27 cellular contexts compared by ENCODE assay signal in the genomic region with DNA sequence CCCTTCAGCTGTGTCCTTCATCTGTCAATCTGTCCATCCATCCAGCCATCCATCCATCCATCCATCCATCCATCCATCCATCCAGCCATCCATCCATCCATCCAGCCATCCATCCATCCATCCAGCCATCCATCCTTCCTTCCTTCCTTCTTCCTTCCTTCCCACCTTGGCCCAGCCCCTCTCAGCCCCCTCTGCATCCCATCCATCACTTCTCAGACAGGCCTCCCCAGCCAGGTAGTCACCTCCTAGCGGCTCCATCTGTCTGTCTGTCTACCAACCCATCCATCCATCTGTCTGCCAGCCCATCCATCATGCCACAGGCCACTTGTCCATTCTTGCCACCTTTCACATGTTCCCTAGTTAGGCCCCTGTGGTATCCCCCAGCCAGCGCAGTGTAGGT. TPM values are rescaled to one million over a fixed set of nuclear protein-coding genes. Genes with fewer than 3 reads are reported as not detected.
DNase-seq lines count a peak whose midpoint lies in the region; ATAC-seq, FAIRE-seq and TF ChIP-seq lines count a peak whose summit lies in the region.
"Had no signal": no experiment of that assay in that cellular context is flagged by ENCODE, and none has a peak within 500 bp of the region (broad histone marks: within the 10 kb centered on the region; RNA-seq: fewer than 3 reads in every experiment).

No MANE protein-coding gene starts in this region.

- peak overlapping the region; percentile 19 for H2BK120ac ChIP-seq in mesenchymal stem cell (ENCODE audit: low read depth, low read length)

- TF ChIP-seq CTCF in Caco-2 (IDR thresholded peaks at IDR 0.05; ENCODE audit: insufficient read depth in 1 of 2, low read depth in 1 of 2, low read length in 1 of 2, severe bottlenecking in 1 of 2, unreplicated experiment in 1 of 2) = no peak
- TF ChIP-seq CTCF in RWPE1 (conservative IDR thresholded peaks at IDR 0.05; ENCODE audit: low read depth) = no peak

- peaks cover 12% of the 10 kb centered on the region; the same call in 1 of the 2 replicates for H3K4me1 ChIP-seq in Caco-2
- peaks cover 27% of the 10 kb centered on the region for H3K4me1 ChIP-seq in mesenchymal stem cell (ENCODE audit: control insufficient read depth, insufficient read depth, low read depth, low read length)

- H3K36me3 Mint-ChIP-seq in Caco-2 (ENCODE audit: insufficient read depth, unreplicated experiment) = peaks cover 11% of the 10 kb centered on the region
- no peaks in the 10 kb centered on the region for H3K36me3 Mint-ChIP-seq in stimulated activated effector memory CD8-positive, alpha-beta T cell treated with anti-CD3 and anti-CD28 coated beads, Interleukin-12 subunit alpha, Interleukin-12 subunit beta, amount 100 ng/mL, for 72 hours

- no TSS peak for BruUV-seq in Caco-2 (replicated peaks; lab: Mats Ljungman, UMichigan)

- POLR2A ChIA-PET in Caco-2 (lab: Charles Lee) = interaction anchor here (0.6 kb wide), 1 partner anchor 12 kb away, joined by 13 read pairs; no protein-coding TSS in a partner anchor
- POLR2A ChIA-PET in RWPE1 (lab: Yijun Ruan, JAX; ENCODE audit: low non-redundant PET) = no interaction called here

- H4K8ac ChIP-seq in mesenchymal stem cell (ENCODE audit: low read length) = no peak overlapping the region

- H3K27ac ChIP-seq in RWPE1 = peak overlapping the region; percentile 78
- no peak overlapping the region for H3K27ac ChIP-seq in mesenchymal stem cell (ENCODE audit: low read length, poor library complexity, severe bottlenecking)
- H3K27ac ChIP-seq: coronary artery, gastrocnemius medialis, GM23248, left ventricle myocardium inferior had no signal

- peak overlapping the region in 1 of 2 experiments; percentile 35 for H3K18ac ChIP-seq in mesenchymal stem cell (ENCODE audit: low read depth in 1 of 2, low read length in 2 of 2)

- H3K4ac ChIP-seq in mesenchymal stem cell (ENCODE audit: low read depth in 1 of 2, low read length in 2 of 2) = no peak overlapping the region

- H3K27me3 ChIP-seq in Caco-2 (replicated peaks; ENCODE audit: control insufficient read depth, insufficient read depth, low read length) = no peaks in the 10 kb centered on the region
- peaks cover 0 to 10% of the 10 kb centered on the region in 2 experiments for H3K27me3 ChIP-seq in mesenchymal stem cell (ENCODE audit: control insufficient read depth in 1 of 2, insufficient read depth in 1 of 2, low read length in 2 of 2)
- H3K27me3 ChIP-seq: thyroid gland had no signal

- peak overlapping the region; percentile 61 for H2AK5ac ChIP-seq in mesenchymal stem cell (ENCODE audit: low read length, severe bottlenecking)

- no peak overlapping the region for H3K4me3 Mint-ChIP-seq in Caco-2 (ENCODE audit: unreplicated experiment)
- H3K4me3 Mint-ChIP-seq in stimulated activated effector memory CD8-positive, alpha-beta T cell treated with anti-CD3 and anti-CD28 coated beads, Interleukin-12 subunit alpha, Interleukin-12 subunit beta, amount 100 ng/mL, for 72 hours = no peak overlapping the region
- H3K4me3 Mint-ChIP-seq: stimulated activated naive CD8-positive, alpha-beta T cell treated with anti-CD3 and anti-CD28 coated beads, Interleukin-15, Interleukin-2, amounts not matched to agents 100 ng/mL and 50 ng/mL, for 24 hours had no signal

- no peak for FAIRE-seq in HTR-8/SVneo (lab: Jason Lieb, UNC)
- FAIRE-seq: bronchial epithelial cell, G401.6, GM18507 had no signal

- DNase-seq in Caco-2 = no peak
- DNase-seq in RWPE1 (ENCODE audit: low spot score) = no peak
- no peak for DNase-seq in mesenchymal stem cell
- DNase-seq in stimulated activated effector memory CD8-positive, alpha-beta T cell treated with anti-CD3 and anti-CD28 coated beads, Interleukin-12 subunit alpha, Interleukin-12 subunit beta, amount 100 ng/mL, for 72 hours (ENCODE audit: low spot score in 2 of 2) = no peak
- no peak for DNase-seq in HTR-8/SVneo (ENCODE audit: insufficient read length, low spot score)
- DNase-seq in Right ventricle myocardium inferior (ENCODE audit: missing footprints) = no peak
- no peak for DNase-seq in medulla oblongata (ENCODE audit: extremely low spot score)
- DNase-seq: amygdala; gastrocnemius medialis; GM23248; hypothalamus; KBM-7; left ventricle myocardium inferior; MM.1S; NCI-H1417; NCI-H2081; NCI-H446; OCI-M1; SHP77 treated with DMSO at 0.1 percent for 48 hours; stimulated activated CD4-positive, alpha-beta T cell treated with anti-CD3 and anti-CD28 coated beads, Interleukin-2, amount 100 ng/mL, for 48 hours; SW 1271; thyroid gland had no signal

- H3K27ac Mint-ChIP-seq in Caco-2 (ENCODE audit: unreplicated experiment) = peak overlapping the region; percentile 63
- H3K27ac Mint-ChIP-seq in stimulated activated effector memory CD8-positive, alpha-beta T cell treated with anti-CD3 and anti-CD28 coated beads, Interleukin-12 subunit alpha, Interleukin-12 subunit beta, amount 100 ng/mL, for 72 hours = peak overlapping the region; percentile 32
- H3K27ac Mint-ChIP-seq: stimulated activated naive CD8-positive, alpha-beta T cell treated with anti-CD3 and anti-CD28 coated beads, Interleukin-15, Interleukin-2, amounts not matched to agents 100 ng/mL and 50 ng/mL, for 24 hours had no signal

- ATAC-seq in stimulated activated effector memory CD8-positive, alpha-beta T cell treated with anti-CD3 and anti-CD28 coated beads, Interleukin-12 subunit alpha, Interleukin-12 subunit beta, amount 100 ng/mL, for 72 hours = no peak
- no peak for ATAC-seq in Right ventricle myocardium inferior
- ATAC-seq: gastrocnemius medialis had no signal

- no peak overlapping the region for H2BK15ac ChIP-seq in mesenchymal stem cell (ENCODE audit: low read depth, poor library complexity, severe bottlenecking)

- no peaks in the 10 kb centered on the region for H3K9me3 ChIP-seq in Caco-2
- no peaks in the 10 kb centered on the region for H3K9me3 ChIP-seq in mesenchymal stem cell (ENCODE audit: control insufficient read depth, low read length)
- H3K9me3 ChIP-seq: gastrocnemius medialis, left ventricle myocardium inferior, thyroid gland had no signal

- no peaks in the 10 kb centered on the region for H3K9me3 Mint-ChIP-seq in Caco-2 (ENCODE audit: unreplicated experiment)
- H3K9me3 Mint-ChIP-seq in stimulated activated effector memory CD8-positive, alpha-beta T cell treated with anti-CD3 and anti-CD28 coated beads, Interleukin-12 subunit alpha, Interleukin-12 subunit beta, amount 100 ng/mL, for 72 hours = no peaks in the 10 kb centered on the region
- H3K9me3 Mint-ChIP-seq: stimulated activated naive CD8-positive, alpha-beta T cell treated with anti-CD3 and anti-CD28 coated beads, Interleukin-15, Interleukin-2, amounts not matched to agents 100 ng/mL and 50 ng/mL, for 24 hours had no signal

- H4K91ac ChIP-seq in mesenchymal stem cell (ENCODE audit: low read length) = peak overlapping the region; percentile 66

- no peak overlapping the region for H2BK5ac ChIP-seq in mesenchymal stem cell (ENCODE audit: low read depth, low read length, poor library complexity, severe bottlenecking)

- H2BK12ac ChIP-seq in mesenchymal stem cell (ENCODE audit: low read length in 2 of 2) = peak overlapping the region in 1 of 2 experiments; percentile 37

- intact Hi-C loops in Caco-2 (cut with micrococcal nuclease; ENCODE audit: unreplicated experiment) (no loop called here), Right ventricle myocardium inferior (cut with DNase I) (no loop called here)

- peaks cover 4% of the 10 kb centered on the region for H3K79me1 ChIP-seq in mesenchymal stem cell (replicated peaks; ENCODE audit: low read length, poor library complexity, severe bottlenecking)

- WGBS in mesenchymal stem cell = 50% methylated on average over 2 of the region's 2 CpGs

- no peak overlapping the region for H3K23ac ChIP-seq in mesenchymal stem cell (ENCODE audit: low read length in 2 of 2)

- H3K4me1 Mint-ChIP-seq in Caco-2 (ENCODE audit: low read depth, unreplicated experiment) = peaks cover 26% of the 10 kb centered on the region
- H3K4me1 Mint-ChIP-seq in stimulated activated effector memory CD8-positive, alpha-beta T cell treated with anti-CD3 and anti-CD28 coated beads, Interleukin-12 subunit alpha, Interleukin-12 subunit beta, amount 100 ng/mL, for 72 hours = peaks cover 58% of the 10 kb centered on the region

- H3K9ac ChIP-seq in mesenchymal stem cell (ENCODE audit: low read length) = no peak overlapping the region
- H3K9ac ChIP-seq: GM23248 had no signal

- H3K4me3 ChIP-seq in Caco-2 (ENCODE audit: low read depth, low read length) (no peak overlapping the region), mesenchymal stem cell (ENCODE audit: insufficient read depth in 1 of 2, low read depth in 1 of 2, low read length in 2 of 2) (no peak overlapping the region)
- H3K4me3 ChIP-seq: coronary artery, gastrocnemius medialis, GM23248, left ventricle myocardium inferior, thyroid gland had no signal

- CTCF ChIA-PET in Caco-2 (lab: Charles Lee) (no interaction called here), RWPE1 (lab: Yijun Ruan, JAX) (no interaction called here)

- H3K4me2 ChIP-seq in mesenchymal stem cell (ENCODE audit: low read length, poor library complexity, severe bottlenecking) = no peak overlapping the region

- H3K14ac ChIP-seq in mesenchymal stem cell (ENCODE audit: low read length in 2 of 2) = peak overlapping the region in 1 of 2 experiments; percentile 79

- H2AFZ ChIP-seq in mesenchymal stem cell (ENCODE audit: low read depth, low read length) = no peak overlapping the region
- H2AFZ ChIP-seq: GM23248 had no signal

- H3K36me3 ChIP-seq in Caco-2 (ENCODE audit: control insufficient read depth, insufficient read depth, low read length) (no peaks in the 10 kb centered on the region), mesenchymal stem cell (ENCODE audit: control insufficient read depth in 1 of 2, insufficient read depth in 2 of 2, low read depth in 1 of 2, low read length in 2 of 2) (no peaks in the 10 kb centered on the region)
- H3K36me3 ChIP-seq: gastrocnemius medialis, left ventricle myocardium inferior, thyroid gland had no signal

- no peaks in the 10 kb centered on the region for H3K27me3 Mint-ChIP-seq in Caco-2 (ENCODE audit: insufficient read depth, unreplicated experiment)

RNA-seq across cellular contexts. Expression of a gene that starts 10.2 kb away (rescaled TPM):
- total RNA-seq in Caco-2 (2022) = 31.2 and 37.8 TPM in 2 replicates
- 31.9 TPM for polyA plus RNA-seq in mesenchymal stem cell (2013, experiment 1 of 2)
- 31.0 TPM for polyA plus RNA-seq in mesenchymal stem cell (2013, experiment 2 of 2)
- total RNA-seq in Right ventricle myocardium inferior = 7.3 TPM

RNA-seq across cellular contexts. Expression of a gene that starts 46.3 kb away (rescaled TPM):
- total RNA-seq in Caco-2 (2022) (7.7 and 8.0 TPM in 2 replicates), Right ventricle myocardium inferior (2.8 TPM)
- polyA plus RNA-seq in mesenchymal stem cell (2013, experiment 1 of 2) = 4.5 TPM
- 4.5 TPM for polyA plus RNA-seq in mesenchymal stem cell (2013, experiment 2 of 2)
